Comparison of ENCODE assay signal across 28 cellular contexts in genomic region chr4:42237010-42237409, GRCh38.
"Had no signal": no experiment of that assay in that cellular context is flagged by ENCODE, and none has a peak within 500 bp of the region (broad histone marks: within the 10 kb centered on the region; RNA-seq: fewer than 3 reads in every experiment).

No MANE protein-coding gene starts in this region.

- H3K9me3 ChIP-seq: ovary, psoas muscle, right lobe of liver, sigmoid colon, stomach, thoracic aorta, thyroid gland, tibial nerve, upper lobe of left lung, vagina had no signal

- H3K27me3 Mint-ChIP-seq: naive B cell; stimulated activated naive B cell treated with anti-CD40 and anti-IgM and Interleukin-4, amounts not matched to agents 10 μg/mL and 1 μg/mL and 100 μg/mL, for 72 hours; stimulated activated naive CD8-positive, alpha-beta T cell treated with anti-CD3 and anti-CD28 coated beads, Interleukin-15, Interleukin-2, amounts not matched to agents 100 ng/mL and 50 ng/mL, for 24 hours had no signal

- H3K27ac Mint-ChIP-seq: naive thymus-derived CD8-positive, alpha-beta T cell; nephron progenitor cell; progenitor cell of endocrine pancreas; stimulated activated naive B cell treated with anti-CD40 and anti-IgM and Interleukin-4, amounts not matched to agents 10 μg/mL and 1 μg/mL and 100 μg/mL, for 72 hours; stimulated activated naive CD8-positive, alpha-beta T cell treated with anti-CD3 and anti-CD28 coated beads, Interleukin-15, Interleukin-2, amounts not matched to agents 100 ng/mL and 50 ng/mL, for 24 hours had no signal

- H3K36me3 Mint-ChIP-seq: naive thymus-derived CD8-positive, alpha-beta T cell; stimulated activated naive B cell treated with anti-CD40 and anti-IgM and Interleukin-4, amounts not matched to agents 10 μg/mL and 1 μg/mL and 100 μg/mL, for 72 hours had no signal

- H3K27me3 ChIP-seq: ovary, right lobe of liver, sigmoid colon, stomach, thyroid gland, tibial nerve, upper lobe of left lung, vagina had no signal

- ATAC-seq: naive thymus-derived CD8-positive, alpha-beta T cell; psoas muscle; right cardiac atrium; right lobe of liver; stimulated activated naive B cell treated with anti-CD40 and anti-IgM and Interleukin-4, amounts not matched to agents 10 μg/mL and 1 μg/mL and 100 μg/mL, for 72 hours had no signal

- DNase-seq: naive B cell; naive thymus-derived CD8-positive, alpha-beta T cell; nephron progenitor cell; occipital lobe; ovary; posterior cingulate gyrus; psoas muscle; right cardiac atrium; right lobe of liver; sigmoid colon; small intestine; stimulated activated CD4-positive, alpha-beta T cell treated with anti-CD3 and anti-CD28 coated beads, Interleukin-15, amount 100 ng/mL, for 24 hours; stimulated activated CD4-positive, alpha-beta T cell treated with anti-CD3 and anti-CD28 coated beads, Interleukin-2, amount 100 ng/mL, for 24 hours; stimulated activated CD4-positive, alpha-beta T cell treated with anti-CD3 and anti-CD28 coated beads, Interleukin-2, amount 100 ng/mL, for 48 hours; stimulated activated CD4-positive, alpha-beta T cell treated with anti-CD3 and anti-CD28 coated beads, Interleukin-4, amount 100 ng/mL, for 24 hours; stimulated activated naive B cell treated with anti-CD40 and anti-IgM and Interleukin-4, amounts not matched to agents 10 μg/mL and 1 μg/mL and 100 μg/mL, for 72 hours; stimulated activated naive CD4-positive, alpha-beta T cell treated with Interleukin-2 at 50 U/mL for 16 hours; stomach; thyroid gland; trophoblast cell; upper lobe of left lung had no signal

- H3K4me1 ChIP-seq: parathyroid adenoma, psoas muscle, right lobe of liver, sigmoid colon, stomach, thyroid gland, tibial nerve, upper lobe of left lung, vagina had no signal

- H3K4me1 Mint-ChIP-seq: naive B cell; naive thymus-derived CD8-positive, alpha-beta T cell; nephron progenitor cell; stimulated activated naive B cell treated with anti-CD40 and anti-IgM and Interleukin-4, amounts not matched to agents 10 μg/mL and 1 μg/mL and 100 μg/mL, for 72 hours had no signal

- H3K4me3 Mint-ChIP-seq: naive B cell; naive thymus-derived CD8-positive, alpha-beta T cell; nephron progenitor cell; neural crest cell; stimulated activated naive B cell treated with anti-CD40 and anti-IgM and Interleukin-4, amounts not matched to agents 10 μg/mL and 1 μg/mL and 100 μg/mL, for 72 hours; stimulated activated naive CD8-positive, alpha-beta T cell treated with anti-CD3 and anti-CD28 coated beads, Interleukin-15, Interleukin-2, amounts not matched to agents 100 ng/mL and 50 ng/mL, for 24 hours had no signal

- H3K4me3 ChIP-seq: ovary, psoas muscle, right lobe of liver, sigmoid colon, stomach, thoracic aorta, thyroid gland, tibial nerve, upper lobe of left lung, vagina had no signal

- H3K27ac ChIP-seq: ovary, parathyroid adenoma, psoas muscle, right lobe of liver, sigmoid colon, stomach, thoracic aorta, thyroid gland, tibial nerve, upper lobe of left lung, vagina had no signal

- H3K9me3 Mint-ChIP-seq: naive B cell; nephron progenitor cell; neural crest cell; stimulated activated naive B cell treated with anti-CD40 and anti-IgM and Interleukin-4, amounts not matched to agents 10 μg/mL and 1 μg/mL and 100 μg/mL, for 72 hours; stimulated activated naive CD8-positive, alpha-beta T cell treated with anti-CD3 and anti-CD28 coated beads, Interleukin-15, Interleukin-2, amounts not matched to agents 100 ng/mL and 50 ng/mL, for 24 hours had no signal

- H3K36me3 ChIP-seq: ovary, right lobe of liver, sigmoid colon, stomach, thoracic aorta, thyroid gland, tibial nerve, upper lobe of left lung, vagina had no signal

- H2AFZ ChIP-seq: parathyroid adenoma had no signal

- H3K9ac ChIP-seq: parathyroid adenoma had no signal
